ENCODE assay signal across 35 cellular contexts in the genomic region with DNA sequence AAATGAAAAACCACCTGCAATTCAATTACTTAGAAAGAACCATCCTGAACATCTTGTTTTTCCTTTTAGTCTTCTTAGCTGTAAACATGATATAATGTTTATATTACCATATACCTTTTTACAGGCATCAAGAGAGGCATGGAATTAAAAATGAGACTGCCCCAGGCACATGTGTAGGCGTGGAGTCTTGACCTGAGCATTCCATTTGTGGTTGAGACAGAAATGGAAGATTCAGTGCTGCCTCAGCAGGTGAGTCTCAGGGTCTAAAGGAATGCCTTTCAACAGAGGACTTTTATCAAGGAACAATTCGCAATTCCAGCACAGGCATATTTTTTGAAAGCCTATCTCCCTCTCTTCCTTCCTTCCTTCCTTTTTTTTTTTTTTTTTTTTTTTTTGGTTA. TPM values are rescaled to one million over a fixed set of nuclear protein-coding genes. Genes with fewer than 3 reads are reported as not detected.
"Had no signal": no experiment of that assay in that cellular context is flagged by ENCODE, and none has a peak within 500 bp of the region (broad histone marks: within the 10 kb centered on the region; RNA-seq: fewer than 3 reads in every experiment).

No MANE protein-coding gene starts in this region.

- H3K4me2 ChIP-seq: KMS-11 had no signal

- H3K4me1 ChIP-seq: adrenal gland, body of pancreas, SJCRH30 had no signal

- H3K36me3 ChIP-seq: adrenal gland, SJCRH30 had no signal

- H3K4me3 ChIP-seq: adrenal gland, body of pancreas, SJCRH30, SK-N-MC had no signal

- DNase-seq: activated CD4-positive, alpha-beta T cell treated with anti-CD3 and anti-CD28 coated beads for 36 hours; activated CD4-positive, alpha-beta T cell treated with anti-CD3 and anti-CD28 coated beads, Interleukin-2, amount 10 ng/mL, durations not matched to agents 7 days and 5 days; activated CD4-positive, alpha-beta T cell treated with anti-CD3 and anti-CD28 coated beads, Interleukin-2, amount 50 U/mL, for 48 hours; activated CD8-positive, alpha-beta memory T cell treated with anti-CD3 and anti-CD28 coated beads, Interleukin-2, amount 50 U/mL, for 4 hours; activated CD8-positive, alpha-beta T cell treated with anti-CD3 and anti-CD28 coated beads, Interleukin-2, amount 10 ng/mL, durations not matched to agents 7 days and 5 days; activated gamma-delta T cell treated with Interleukin-2 at 50 U/mL for 16 hours; activated naive CD4-positive, alpha-beta T cell treated with anti-CD3 and anti-CD28 coated beads for 36 hours; activated T-cell treated with anti-CD3 and anti-CD28 coated beads for 4 hours; activated T-cell treated with anti-CD3 and anti-CD28 coated beads, Interleukin-2, amount 50 U/mL, for 4 hours; adrenal gland; body of pancreas; caudate nucleus; cerebellar nuclear complex; NCI-H1105; NCI-H1417 treated with DMSO at 0.1 percent for 48 hours; NCI-H1694; NCI-H1930; NCI-H2081 treated with DMSO at 0.1 percent for 48 hours; NCI-H510A; NCI-H526; NCI-H748 treated with DMSO at 0.1 percent for 48 hours; NK-92 treated with Interleukin-12 subunit alpha and Interleukin-12 subunit beta, amount 100 ng/mL, for 24 hours; PC-3; SHP77; SJCRH30 had no signal

- FAIRE-seq: astrocyte, bronchial epithelial cell, RCC 7860, TTC549 had no signal

- ATAC-seq: activated CD4-positive, alpha-beta T cell treated with anti-CD3 and anti-CD28 coated beads for 36 hours; activated CD4-positive, CD25-positive, alpha-beta regulatory T cell treated with anti-CD3 and anti-CD28 coated beads, Interleukin-2, amount 50 U/mL, for 24 hours; activated CD8-positive, alpha-beta T cell treated with anti-CD3 and anti-CD28 coated beads, Interleukin-2, amount 10 ng/mL, durations not matched to agents 7 days and 5 days; activated naive CD4-positive, alpha-beta T cell treated with anti-CD3 and anti-CD28 coated beads, Interleukin-2, amount 50 U/mL, for 72 hours; activated T-cell treated with anti-CD3 and anti-CD28 coated beads, Interleukin-2, amount 50 U/mL, for 4 hours; body of pancreas; PC-3 had no signal

- H3K27me3 ChIP-seq: adrenal gland, body of pancreas, SJCRH30 had no signal

- H3K9ac ChIP-seq: KMS-11 had no signal

- H3K9me3 ChIP-seq: adrenal gland, body of pancreas, SJCRH30 had no signal

- H3K27ac ChIP-seq: adrenal gland, body of pancreas, KMS-11, SJCRH30, SK-N-MC had no signal

RNA-seq across cellular contexts. Expression of a gene that starts 8.0 kb away (rescaled TPM):
- total RNA-seq: activated CD4-positive, alpha-beta T cell treated with anti-CD3 and anti-CD28 coated beads for 36 hours; activated CD4-positive, alpha-beta T cell treated with anti-CD3 and anti-CD28 coated beads, Interleukin-2, amount 10 ng/mL, durations not matched to agents 7 days and 5 days; activated CD8-positive, alpha-beta T cell treated with anti-CD3 and anti-CD28 coated beads, Interleukin-2, amount 10 ng/mL, durations not matched to agents 7 days and 5 days; activated naive CD4-positive, alpha-beta T cell treated with anti-CD3 and anti-CD28 coated beads for 36 hours; activated naive CD4-positive, alpha-beta T cell treated with anti-CD3 and anti-CD28 coated beads, Interleukin-2, amount 50 U/mL, for 72 hours; activated T-cell treated with anti-CD3 and anti-CD28 coated beads, Interleukin-2, amount 50 U/mL, for 4 hours; activated T-helper 1 cell treated with anti-CD3 and anti-CD28 coated beads, Interleukin-12 subunit alpha, Interleukin-12 subunit beta, Interleukin-2, Interleukin-4 antibody, amounts not matched to agents 30 ng/mL and 10 ng/mL and 1 ng/mL, durations not matched to agents 14 hours and 24 hours and 36 hours; adrenal gland; astrocyte; body of pancreas; bronchial epithelial cell; LHCN-M2; PC-3; SJCRH30 had no signal
- polyA plus RNA-seq: adrenal gland had no signal

RNA-seq across cellular contexts. Expression of a gene that starts 9.8 kb away (rescaled TPM):
- total RNA-seq: activated CD4-positive, alpha-beta T cell treated with anti-CD3 and anti-CD28 coated beads for 36 hours; activated CD4-positive, alpha-beta T cell treated with anti-CD3 and anti-CD28 coated beads, Interleukin-2, amount 10 ng/mL, durations not matched to agents 7 days and 5 days; activated CD8-positive, alpha-beta T cell treated with anti-CD3 and anti-CD28 coated beads, Interleukin-2, amount 10 ng/mL, durations not matched to agents 7 days and 5 days; activated naive CD4-positive, alpha-beta T cell treated with anti-CD3 and anti-CD28 coated beads for 36 hours; activated naive CD4-positive, alpha-beta T cell treated with anti-CD3 and anti-CD28 coated beads, Interleukin-2, amount 50 U/mL, for 72 hours; activated T-cell treated with anti-CD3 and anti-CD28 coated beads, Interleukin-2, amount 50 U/mL, for 4 hours; activated T-helper 1 cell treated with anti-CD3 and anti-CD28 coated beads, Interleukin-12 subunit alpha, Interleukin-12 subunit beta, Interleukin-2, Interleukin-4 antibody, amounts not matched to agents 30 ng/mL and 10 ng/mL and 1 ng/mL, durations not matched to agents 14 hours and 24 hours and 36 hours; adrenal gland; astrocyte; body of pancreas; bronchial epithelial cell; LHCN-M2; PC-3; SJCRH30 had no signal
- polyA plus RNA-seq: adrenal gland had no signal

RNA-seq across cellular contexts. Expression of a gene that starts 32.2 kb away (rescaled TPM):
- total RNA-seq: activated CD4-positive, alpha-beta T cell treated with anti-CD3 and anti-CD28 coated beads for 36 hours; activated CD4-positive, alpha-beta T cell treated with anti-CD3 and anti-CD28 coated beads, Interleukin-2, amount 10 ng/mL, durations not matched to agents 7 days and 5 days; activated CD8-positive, alpha-beta T cell treated with anti-CD3 and anti-CD28 coated beads, Interleukin-2, amount 10 ng/mL, durations not matched to agents 7 days and 5 days; activated naive CD4-positive, alpha-beta T cell treated with anti-CD3 and anti-CD28 coated beads for 36 hours; activated naive CD4-positive, alpha-beta T cell treated with anti-CD3 and anti-CD28 coated beads, Interleukin-2, amount 50 U/mL, for 72 hours; activated T-helper 1 cell treated with anti-CD3 and anti-CD28 coated beads, Interleukin-12 subunit alpha, Interleukin-12 subunit beta, Interleukin-2, Interleukin-4 antibody, amounts not matched to agents 30 ng/mL and 10 ng/mL and 1 ng/mL, durations not matched to agents 14 hours and 24 hours and 36 hours; bronchial epithelial cell; LHCN-M2; PC-3; SJCRH30 had no signal

RNA-seq across cellular contexts. Expression of a gene that starts 45.8 kb away (rescaled TPM):
- total RNA-seq: activated CD4-positive, alpha-beta T cell treated with anti-CD3 and anti-CD28 coated beads for 36 hours; activated CD4-positive, alpha-beta T cell treated with anti-CD3 and anti-CD28 coated beads, Interleukin-2, amount 10 ng/mL, durations not matched to agents 7 days and 5 days; activated CD8-positive, alpha-beta T cell treated with anti-CD3 and anti-CD28 coated beads, Interleukin-2, amount 10 ng/mL, durations not matched to agents 7 days and 5 days; activated naive CD4-positive, alpha-beta T cell treated with anti-CD3 and anti-CD28 coated beads for 36 hours; activated naive CD4-positive, alpha-beta T cell treated with anti-CD3 and anti-CD28 coated beads, Interleukin-2, amount 50 U/mL, for 72 hours; activated T-cell treated with anti-CD3 and anti-CD28 coated beads, Interleukin-2, amount 50 U/mL, for 4 hours; activated T-helper 1 cell treated with anti-CD3 and anti-CD28 coated beads, Interleukin-12 subunit alpha, Interleukin-12 subunit beta, Interleukin-2, Interleukin-4 antibody, amounts not matched to agents 30 ng/mL and 10 ng/mL and 1 ng/mL, durations not matched to agents 14 hours and 24 hours and 36 hours; adrenal gland; astrocyte; body of pancreas; bronchial epithelial cell; LHCN-M2; PC-3; SJCRH30 had no signal
- polyA plus RNA-seq: adrenal gland had no signal
